In genomic region chr1:59877108-59877682, GRCh38 we compare ENCODE assay signal across 33 cellular contexts. TPM values are rescaled to one million over a fixed set of nuclear protein-coding genes. Genes with fewer than 3 reads are reported as not detected.
"Had no signal": no experiment of that assay in that cellular context is flagged by ENCODE, and none has a peak within 500 bp of the region (broad histone marks: within the 10 kb centered on the region; RNA-seq: fewer than 3 reads in every experiment).

No MANE protein-coding gene starts in this region.

- H3K27me3 ChIP-seq: adrenal gland, ascending aorta, body of pancreas, brain microvascular endothelial cell, breast epithelium, cardiac muscle cell had no signal

- FAIRE-seq: astrocyte, bronchial epithelial cell had no signal

- H3K9me3 ChIP-seq: adrenal gland, body of pancreas had no signal

- H3K27ac ChIP-seq: adrenal gland, ascending aorta, body of pancreas, brain microvascular endothelial cell, breast epithelium, cardiac muscle cell had no signal

- ATAC-seq: activated naive CD4-positive, alpha-beta T cell treated with anti-CD3 and anti-CD28 coated beads, Interleukin-2, amount 50 U/mL, for 72 hours; activated naive CD8-positive, alpha-beta T cell treated with anti-CD3 and anti-CD28 coated beads, Interleukin-2, amount 50 U/mL, for 24 hours; activated T-cell treated with anti-CD3 and anti-CD28 coated beads, Interleukin-2, amount 50 U/mL, for 4 hours; activated T-cell treated with anti-CD3 and anti-CD28 coated beads, Interleukin-2, amount 50 U/mL, for 72 hours; activated T-helper 17 cell treated with anti-CD3 and anti-CD28 coated beads, Interleukin-2, amount 50 U/mL, for 72 hours; body of pancreas had no signal

- H3K4me3 ChIP-seq: adrenal gland, ascending aorta, body of pancreas, breast epithelium, cardiac muscle cell had no signal

- H3K4me1 ChIP-seq: adrenal gland, ascending aorta, body of pancreas, breast epithelium had no signal

- H3K36me3 ChIP-seq: ascending aorta, brain microvascular endothelial cell, breast epithelium had no signal

- DNase-seq: activated effector memory CD4-positive, alpha-beta T cell treated with anti-CD3 and anti-CD28 coated beads, Interleukin-2, amount 50 U/mL, for 16 hours; activated effector memory CD4-positive, alpha-beta T cell treated with Interleukin-2 at 50 U/mL for 16 hours; activated gamma-delta T cell; activated gamma-delta T cell treated with Interleukin-2 at 50 U/mL for 16 hours; activated naive CD4-positive, alpha-beta T cell; activated naive CD4-positive, alpha-beta T cell treated with anti-CD3 and anti-CD28 coated beads for 36 hours; activated naive CD4-positive, alpha-beta T cell treated with anti-CD3 and anti-CD28 coated beads, Interleukin-2, amount 10 ng/mL, durations not matched to agents 7 days and 5 days; activated naive CD4-positive, alpha-beta T cell treated with anti-CD3 and anti-CD28 coated beads, Interleukin-2, amount 50 U/mL, for 16 hours; activated naive CD4-positive, alpha-beta T cell treated with Interleukin-2 at 50 U/mL for 16 hours; activated naive CD8-positive, alpha-beta T cell treated with anti-CD3 and anti-CD28 coated beads for 36 hours; activated naive CD8-positive, alpha-beta T cell treated with anti-CD3 and anti-CD28 coated beads, Interleukin-2, amount 10 ng/mL, durations not matched to agents 7 days and 5 days; activated naive CD8-positive, alpha-beta T cell treated with anti-CD3 and anti-CD28 coated beads, Interleukin-2, amount 50 U/mL, for 24 hours; activated T-cell treated with anti-CD3 and anti-CD28 coated beads, Interleukin-2, amount 50 U/mL, for 24 hours; activated T-cell treated with anti-CD3 and anti-CD28 coated beads, Interleukin-2, amount 50 U/mL, for 4 hours; activated T-cell treated with anti-CD3 and anti-CD28 coated beads, Interleukin-2, amount 50 U/mL, for 48 hours; activated T-cell treated with anti-CD3 and anti-CD28 coated beads, Interleukin-2, amount 50 U/mL, for 72 hours; adrenal gland; amniotic stem cell; amygdala; anterior cingulate cortex; aorta; body of pancreas; brain microvascular endothelial cell; caudate nucleus; central memory CD4-positive, alpha-beta T cell; cerebellar nuclear complex had no signal

RNA-seq across cellular contexts. Expression of gene CYP2J2, which starts 49.4 kb away (rescaled TPM):
- total RNA-seq: ascending aorta had no signal
